In genomic region chr19:33224694-33225457, GRCh38 we compare ENCODE assay signal across 1 cellular context.
TF ChIP-seq lines count a peak whose summit lies in the region.

No MANE protein-coding gene starts in this region.

TF ChIP-seq in HepG2, 621 proteins besides CTCF, POLR2A, EP300 and RAD21 (continued from another document and continues in another):
- TF ChIP-seq ARID4A (CRISPR knock-in tag; IDR thresholded peaks at IDR 0.05; ENCODE audit: borderline replicate concordance), result no peak; the same call in 1 of the 2 replicates
- no peak for TF ChIP-seq ZNF562 (CRISPR knock-in tag; IDR thresholded peaks at IDR 0.05; ENCODE audit: borderline replicate concordance)
- TF ChIP-seq DDIT3 (CRISPR knock-in tag; IDR thresholded peaks at IDR 0.05), result no peak
- TF ChIP-seq JARID2 (CRISPR knock-in tag; IDR thresholded peaks at IDR 0.05; ENCODE audit: insufficient replicate concordance), result no peak
- TF ChIP-seq ZNF512B (CRISPR knock-in tag; IDR thresholded peaks at IDR 0.05; ENCODE audit: borderline replicate concordance), result no peak
- TF ChIP-seq NAIF1 (CRISPR knock-in tag; IDR thresholded peaks at IDR 0.05; ENCODE audit: borderline replicate concordance), result no peak
- TF ChIP-seq ZGPAT (CRISPR knock-in tag; IDR thresholded peaks at IDR 0.05), result peak; percentile 31; the same call in 1 of the 2 replicates
- no peak for TF ChIP-seq ATF5 (CRISPR knock-in tag; IDR thresholded peaks at IDR 0.05; ENCODE audit: low read depth)
- no peak for TF ChIP-seq ZMAT3 (CRISPR knock-in tag; conservative IDR thresholded peaks at IDR 0.05)
- TF ChIP-seq NR0B2 (CRISPR knock-in tag; IDR thresholded peaks at IDR 0.05), result no peak
- TF ChIP-seq RBAK (CRISPR knock-in tag; IDR thresholded peaks at IDR 0.05), result no peak
- TF ChIP-seq CBX5 (CRISPR knock-in tag; IDR thresholded peaks at IDR 0.05; ENCODE audit: borderline replicate concordance), result no peak
- TF ChIP-seq ZBTB7B (CRISPR knock-in tag; IDR thresholded peaks at IDR 0.05), result peak; percentile 91
- no peak for TF ChIP-seq ZNF501 (CRISPR knock-in tag; IDR thresholded peaks at IDR 0.05)
- TF ChIP-seq ARID5B (CRISPR knock-in tag; IDR thresholded peaks at IDR 0.05), result no peak
- no peak for TF ChIP-seq ZBTB25 (CRISPR knock-in tag; IDR thresholded peaks at IDR 0.05)
- no peak for TF ChIP-seq ZFYVE20 (CRISPR knock-in tag; IDR thresholded peaks at IDR 0.05; ENCODE audit: borderline replicate concordance, low read depth)
- no peak for TF ChIP-seq MLLT10 (CRISPR knock-in tag; IDR thresholded peaks at IDR 0.05)
- no peak for TF ChIP-seq SALL1 (CRISPR knock-in tag; IDR thresholded peaks at IDR 0.05)
- TF ChIP-seq ZNF350 (CRISPR knock-in tag; IDR thresholded peaks at IDR 0.05; ENCODE audit: borderline replicate concordance, low read depth), result no peak
- TF ChIP-seq ZNF773 (CRISPR knock-in tag; IDR thresholded peaks at IDR 0.05; ENCODE audit: borderline replicate concordance), result no peak
- TF ChIP-seq CEBPB (IDR thresholded peaks at IDR 0.05; ENCODE audit: borderline replicate concordance, low read depth, low read length), result no peak
- TF ChIP-seq SNAPC5 (CRISPR knock-in tag; IDR thresholded peaks at IDR 0.05; ENCODE audit: borderline replicate concordance), result no peak
- no peak for TF ChIP-seq HINFP (CRISPR knock-in tag; IDR thresholded peaks at IDR 0.05; ENCODE audit: low read depth)
- TF ChIP-seq KMT2A (CRISPR knock-in tag; IDR thresholded peaks at IDR 0.05), result no peak
- TF ChIP-seq ZNF253 (CRISPR knock-in tag; IDR thresholded peaks at IDR 0.05; ENCODE audit: borderline replicate concordance), result no peak
- TF ChIP-seq RFX1 (IDR thresholded peaks at IDR 0.05), result no peak
- TF ChIP-seq GATA4 (IDR thresholded peaks at IDR 0.05; ENCODE audit: borderline replicate concordance, low read depth), result no peak
- TF ChIP-seq GABPA (IDR thresholded peaks at IDR 0.05; ENCODE audit: low read depth, low read length), result no peak
- no peak for TF ChIP-seq GABPA (CRISPR knock-in tag; IDR thresholded peaks at IDR 0.05; ENCODE audit: low read depth)
- TF ChIP-seq ZFP41 (CRISPR knock-in tag; IDR thresholded peaks at IDR 0.05; ENCODE audit: borderline replicate concordance), result no peak
- no peak for TF ChIP-seq ZNF703 (CRISPR knock-in tag; IDR thresholded peaks at IDR 0.05; ENCODE audit: borderline replicate concordance)
- no peak for TF ChIP-seq NFKB2 (CRISPR knock-in tag; IDR thresholded peaks at IDR 0.05; ENCODE audit: borderline replicate concordance)
